ENCODE assay signal across 32 cellular contexts in genomic region chr10:21771219-21771618, GRCh38.
"Had no signal": no experiment of that assay in that cellular context is flagged by ENCODE, and none has a peak within 500 bp of the region (broad histone marks: within the 10 kb centered on the region; RNA-seq: fewer than 3 reads in every experiment).

No MANE protein-coding gene starts in this region.

- H3K4me3 Mint-ChIP-seq: activated B cell treated with CpG ODN at 0.5 μM for 24 hours; activated CD4-positive, alpha-beta memory T cell treated with anti-CD3 and anti-CD28 coated beads for 36 hours; activated CD4-positive, alpha-beta T cell treated with anti-CD3 and anti-CD28 coated beads, Interleukin-2, amount 10 ng/mL, durations not matched to agents 24 days and 14 days; activated naive CD4-positive, alpha-beta T cell treated with anti-CD3 and anti-CD28 coated beads for 36 hours; activated naive CD8-positive, alpha-beta T cell treated with anti-CD3 and anti-CD28 coated beads for 36 hours; activated T-cell treated with anti-CD3 and anti-CD28 coated beads, Interleukin-2, amount 50 U/mL, for 4 hours; activated T-cell treated with anti-CD3 and anti-CD28 coated beads, Interleukin-2, amount 50 U/mL, for 72 hours; activated T-helper 1 cell treated with anti-CD3 and anti-CD28 coated beads, Interleukin-12 subunit alpha, Interleukin-12 subunit beta, Interleukin-2, Interleukin-4 antibody, amounts not matched to agents 30 ng/mL and 10 ng/mL and 1 ng/mL, durations not matched to agents 14 hours and 24 hours and 36 hours; activated T-helper 17 cell treated with anti-CD3 and anti-CD28 coated beads, Interleukin-2, amount 50 U/mL, for 72 hours; T-helper 2 cell treated with Interferon-gamma antibody and Interleukin-4, amounts not matched to agents 5 μg/mL and 100 μg/mL, for 36 hours had no signal

- H3K4me1 Mint-ChIP-seq: activated B cell treated with CpG ODN at 0.5 μM for 24 hours; activated T-helper 17 cell treated with anti-CD3 and anti-CD28 coated beads, Interleukin-2, amount 50 U/mL, for 72 hours had no signal

- H3K9me3 Mint-ChIP-seq: activated B cell treated with CpG ODN at 0.5 μM for 24 hours; activated CD4-positive, alpha-beta memory T cell treated with anti-CD3 and anti-CD28 coated beads for 36 hours; activated CD4-positive, alpha-beta T cell treated with anti-CD3 and anti-CD28 coated beads, Interleukin-2, amount 10 ng/mL, durations not matched to agents 24 days and 14 days; activated T-cell treated with anti-CD3 and anti-CD28 coated beads, Interleukin-2, amount 50 U/mL, for 4 hours; activated T-cell treated with anti-CD3 and anti-CD28 coated beads, Interleukin-2, amount 50 U/mL, for 72 hours; activated T-helper 17 cell treated with anti-CD3 and anti-CD28 coated beads, Interleukin-2, amount 50 U/mL, for 72 hours; T-helper 2 cell treated with Interferon-gamma antibody and Interleukin-4, amounts not matched to agents 5 μg/mL and 100 μg/mL, for 36 hours had no signal

- H3K27ac ChIP-seq: adrenal gland, body of pancreas, brain microvascular endothelial cell, breast epithelium, VCaP had no signal

- H3K27ac Mint-ChIP-seq: activated B cell treated with CpG ODN at 0.5 μM for 24 hours; activated CD4-positive, alpha-beta memory T cell treated with anti-CD3 and anti-CD28 coated beads for 36 hours; activated CD4-positive, alpha-beta T cell treated with anti-CD3 and anti-CD28 coated beads, Interleukin-2, amount 10 ng/mL, durations not matched to agents 24 days and 14 days; activated naive CD4-positive, alpha-beta T cell treated with anti-CD3 and anti-CD28 coated beads for 36 hours; activated naive CD4-positive, alpha-beta T cell treated with anti-CD3 and anti-CD28 coated beads, Interleukin-2, amount 50 U/mL, for 72 hours; activated naive CD8-positive, alpha-beta T cell treated with anti-CD3 and anti-CD28 coated beads for 36 hours; activated T-cell treated with anti-CD3 and anti-CD28 coated beads, Interleukin-2, amount 50 U/mL, for 72 hours; activated T-helper 1 cell treated with anti-CD3 and anti-CD28 coated beads, Interleukin-12 subunit alpha, Interleukin-12 subunit beta, Interleukin-2, Interleukin-4 antibody, amounts not matched to agents 30 ng/mL and 10 ng/mL and 1 ng/mL, durations not matched to agents 14 hours and 24 hours and 36 hours; activated T-helper 17 cell treated with anti-CD3 and anti-CD28 coated beads, Interleukin-2, amount 50 U/mL, for 72 hours; T-helper 2 cell treated with Interferon-gamma antibody and Interleukin-4, amounts not matched to agents 5 μg/mL and 100 μg/mL, for 36 hours had no signal

- H3K4me3 ChIP-seq: adrenal gland, body of pancreas, breast epithelium had no signal

- ATAC-seq: activated naive CD4-positive, alpha-beta T cell treated with anti-CD3 and anti-CD28 coated beads, Interleukin-2, amount 50 U/mL, for 72 hours; activated T-cell treated with anti-CD3 and anti-CD28 coated beads, Interleukin-2, amount 50 U/mL, for 4 hours; activated T-cell treated with anti-CD3 and anti-CD28 coated beads, Interleukin-2, amount 50 U/mL, for 72 hours; activated T-helper 17 cell treated with anti-CD3 and anti-CD28 coated beads, Interleukin-2, amount 50 U/mL, for 72 hours; body of pancreas had no signal

- H3K36me3 ChIP-seq: adrenal gland, brain microvascular endothelial cell, breast epithelium had no signal

- H3K36me3 Mint-ChIP-seq: activated naive CD4-positive, alpha-beta T cell treated with anti-CD3 and anti-CD28 coated beads, Interleukin-2, amount 50 U/mL, for 72 hours had no signal

- H3K9me3 ChIP-seq: adrenal gland, body of pancreas, breast epithelium had no signal

- H3K27me3 Mint-ChIP-seq: activated B cell treated with CpG ODN at 0.5 μM for 24 hours; activated CD4-positive, alpha-beta memory T cell treated with anti-CD3 and anti-CD28 coated beads for 36 hours; activated CD4-positive, alpha-beta T cell treated with anti-CD3 and anti-CD28 coated beads, Interleukin-2, amount 10 ng/mL, durations not matched to agents 24 days and 14 days; activated naive CD8-positive, alpha-beta T cell treated with anti-CD3 and anti-CD28 coated beads for 36 hours; activated T-helper 17 cell treated with anti-CD3 and anti-CD28 coated beads, Interleukin-2, amount 50 U/mL, for 72 hours had no signal

- H3K4me1 ChIP-seq: adrenal gland, body of pancreas, breast epithelium had no signal

- DNase-seq: activated B cell treated with CpG ODN at 0.5 μM for 24 hours; activated CD4-positive, alpha-beta memory T cell treated with anti-CD3 and anti-CD28 coated beads for 36 hours; activated CD4-positive, alpha-beta T cell treated with anti-CD3 and anti-CD28 coated beads for 4 hours; activated CD4-positive, alpha-beta T cell treated with anti-CD3 and anti-CD28 coated beads, Interleukin-2, amount 10 ng/mL, durations not matched to agents 24 days and 14 days; activated CD4-positive, alpha-beta T cell treated with anti-CD3 and anti-CD28 coated beads, Interleukin-2, amount 50 U/mL, for 1 hour; activated CD4-positive, alpha-beta T cell treated with anti-CD3 and anti-CD28 coated beads, Interleukin-2, amount 50 U/mL, for 4 hours; activated CD4-positive, CD25-positive, alpha-beta regulatory T cell treated with anti-CD3 and anti-CD28 coated beads, Interleukin-2, amount 50 U/mL, for 72 hours; activated CD8-positive, alpha-beta memory T cell treated with anti-CD3 and anti-CD28 coated beads, Interleukin-2, amount 50 U/mL, for 4 hours; activated effector memory CD4-positive, alpha-beta T cell treated with anti-CD3 and anti-CD28 coated beads, Interleukin-2, amount 50 U/mL, for 16 hours; activated gamma-delta T cell treated with Interleukin-2 at 50 U/mL for 16 hours; activated naive CD4-positive, alpha-beta T cell; activated naive CD4-positive, alpha-beta T cell treated with anti-CD3 and anti-CD28 coated beads for 36 hours; activated naive CD4-positive, alpha-beta T cell treated with anti-CD3 and anti-CD28 coated beads, Interleukin-2, amount 50 U/mL, for 16 hours; activated naive CD8-positive, alpha-beta T cell treated with anti-CD3 and anti-CD28 coated beads for 36 hours; activated T-cell treated with anti-CD3 and anti-CD28 coated beads for 4 hours; activated T-cell treated with anti-CD3 and anti-CD28 coated beads, Interleukin-2, amount 50 U/mL, for 1 hour; activated T-cell treated with anti-CD3 and anti-CD28 coated beads, Interleukin-2, amount 50 U/mL, for 4 hours; activated T-cell treated with anti-CD3 and anti-CD28 coated beads, Interleukin-2, amount 50 U/mL, for 72 hours; adrenal gland; amniotic stem cell; aorta; body of pancreas; brain microvascular endothelial cell; central memory CD4-positive, alpha-beta T cell; T-helper 2 cell; T-helper 9 cell had no signal

- H3K27me3 ChIP-seq: adrenal gland, body of pancreas, brain microvascular endothelial cell, breast epithelium had no signal
